ENCODE assay signal across 1 cellular context in genomic region chr14:75648066-75648838, GRCh38.
TF ChIP-seq lines count a peak whose summit lies in the region.

No MANE protein-coding gene starts in this region.

TF ChIP-seq in HepG2, 621 proteins besides CTCF, POLR2A, EP300 and RAD21 (continued from another document and continues in another):
- TF ChIP-seq ZNF597 (CRISPR knock-in tag; IDR thresholded peaks at IDR 0.05) (no peak), ZNF879 (CRISPR knock-in tag; IDR thresholded peaks at IDR 0.05) (no peak), MAFG (CRISPR knock-in tag; IDR thresholded peaks at IDR 0.05) (no peak), ZNF274 (CRISPR knock-in tag; IDR thresholded peaks at IDR 0.05) (no peak), ZNF558 (CRISPR knock-in tag; IDR thresholded peaks at IDR 0.05; ENCODE audit: borderline replicate concordance) (no peak; the same call in 1 of the 2 replicates), PBX3 (CRISPR knock-in tag; IDR thresholded peaks at IDR 0.05; ENCODE audit: borderline replicate concordance) (no peak), NFKBIZ (CRISPR knock-in tag; IDR thresholded peaks at IDR 0.05) (peak; percentile 79; the same call in 1 of the 2 replicates), ZNF275 (CRISPR knock-in tag; IDR thresholded peaks at IDR 0.05; ENCODE audit: borderline replicate concordance) (no peak), HDAC2 (CRISPR knock-in tag; IDR thresholded peaks at IDR 0.05) (peak; percentile 100), XBP1 (CRISPR knock-in tag; IDR thresholded peaks at IDR 0.05) (no peak), FOXK2 (IDR thresholded peaks at IDR 0.05) (peak; percentile 90), NCOA2 (CRISPR knock-in tag; IDR thresholded peaks at IDR 0.05) (peak; percentile 98), NR2F2 (IDR thresholded peaks at IDR 0.05; ENCODE audit: borderline replicate concordance, low read depth) (peak; percentile 95), ZBTB49 (CRISPR knock-in tag; IDR thresholded peaks at IDR 0.05; ENCODE audit: borderline replicate concordance) (no peak), ZNF646 (CRISPR knock-in tag; IDR thresholded peaks at IDR 0.05) (no peak; the same call in 1 of the 2 replicates), IKZF5 (CRISPR knock-in tag; IDR thresholded peaks at IDR 0.05) (peak; percentile 98), KAT2B (IDR thresholded peaks at IDR 0.05; ENCODE audit: borderline replicate concordance, low read depth, low read length) (no peak), SAFB2 (CRISPR knock-in tag; IDR thresholded peaks at IDR 0.05; ENCODE audit: borderline replicate concordance, low read depth) (peak; percentile 67; the same call in 1 of the 2 replicates), HIC2 (CRISPR knock-in tag; IDR thresholded peaks at IDR 0.05; ENCODE audit: low read depth) (no peak), STAT6 (CRISPR knock-in tag; IDR thresholded peaks at IDR 0.05; ENCODE audit: borderline replicate concordance) (peak; percentile 67; the same call in 1 of the 2 replicates), IKZF4 (CRISPR knock-in tag; IDR thresholded peaks at IDR 0.05; ENCODE audit: borderline replicate concordance, low read depth, not compliant biosample characterization) (no peak), PRDM15 (CRISPR knock-in tag; IDR thresholded peaks at IDR 0.05) (no peak), CEBPZ (IDR thresholded peaks at IDR 0.05; ENCODE audit: low read length) (no peak), ZNF563 (CRISPR knock-in tag; IDR thresholded peaks at IDR 0.05) (no peak), ZNF224 (CRISPR knock-in tag; IDR thresholded peaks at IDR 0.05) (0 out of 2 replicates have a peak, but pooled peaks have one; percentile 63)
